In genomic region chr15:66774001-66774814, GRCh38 we compare ENCODE assay signal across 8 cellular contexts.
DNase-seq lines count a peak whose midpoint lies in the region; ATAC-seq and TF ChIP-seq lines count a peak whose summit lies in the region.

No MANE protein-coding gene starts in this region.

- H3K27ac ChIP-seq in VCaP (peak overlapping the region; percentile 72), colonic mucosa (peak overlapping the region; percentile 52)

- no peaks in the 10 kb centered on the region for H3K27me3 ChIP-seq in colonic mucosa

- peak; percentile 98 for TF ChIP-seq CTCF in VCaP (conservative IDR thresholded peaks at IDR 0.05)
- TF ChIP-seq CTCF in colonic mucosa (IDR thresholded peaks at IDR 0.05): peak; percentile 97

- DNase-seq in NCI-H2171 treated with DMSO at 0.1 percent for 48 hours (lab: John Stamatoyannopoulos, UW) (peak; percentile 45), NCI-H2171 (lab: John Stamatoyannopoulos, UW) (no peak), NCI-H146 treated with DMSO at 0.1 percent for 48 hours (lab: John Stamatoyannopoulos, UW; ENCODE audit: unreplicated experiment) (peak; percentile 9), colonic mucosa (peak; percentile 95), left kidney (ENCODE audit: low read depth, low spot score) (peak; percentile 97)
- DNase-seq in stimulated activated CD4-positive, alpha-beta T cell treated with anti-CD3 and anti-CD28 coated beads, Interleukin-2, amount 100 ng/mL, for 4 hours (ENCODE audit: low read depth): peak; percentile 19

- H3K36me3 ChIP-seq in colonic mucosa: no peaks in the 10 kb centered on the region

- no peak overlapping the region for H3K4me3 ChIP-seq in colonic mucosa

- H3K9me3 ChIP-seq in colonic mucosa: no peaks in the 10 kb centered on the region

- intact Hi-C loops in colonic mucosa (cut with DNase I): no loop called here

- H3K4me1 ChIP-seq in colonic mucosa: peaks cover 21% of the 10 kb centered on the region

- no peak for ATAC-seq in GM19328 (IDR thresholded peaks at IDR 0.05; ENCODE audit: unreplicated experiment)

- H3K9ac ChIP-seq in colonic mucosa (ENCODE audit: low read depth in 2 of 2, low read length in 2 of 2): peak overlapping the region in 1 of 2 donors; percentile 69
